Comparison of ENCODE assay signal across 1 cellular context in the genomic region with DNA sequence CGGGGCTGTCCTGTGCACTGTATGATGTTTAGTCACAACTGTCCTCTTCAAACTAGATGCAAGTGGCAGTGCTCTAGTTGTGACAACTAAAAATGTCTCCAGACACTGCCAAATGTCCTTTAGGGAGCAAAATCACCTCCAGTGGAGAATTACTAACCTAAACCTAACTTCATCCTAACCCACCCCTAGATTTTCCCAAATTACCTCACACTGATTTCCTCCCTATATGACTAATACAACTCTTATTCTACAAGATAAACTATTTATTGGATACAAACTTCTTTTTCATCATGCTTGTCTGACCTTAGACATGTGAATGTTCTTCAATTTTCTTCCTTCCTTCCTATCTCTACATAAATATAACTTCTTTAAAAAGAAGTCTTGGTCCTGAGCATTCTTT.
TF ChIP-seq lines count a peak whose summit lies in the region.

No MANE protein-coding gene starts in this region.

TF ChIP-seq in IMR-90, 13 proteins besides CTCF, POLR2A, EP300 and RAD21:
- TF ChIP-seq, protein P1, sequence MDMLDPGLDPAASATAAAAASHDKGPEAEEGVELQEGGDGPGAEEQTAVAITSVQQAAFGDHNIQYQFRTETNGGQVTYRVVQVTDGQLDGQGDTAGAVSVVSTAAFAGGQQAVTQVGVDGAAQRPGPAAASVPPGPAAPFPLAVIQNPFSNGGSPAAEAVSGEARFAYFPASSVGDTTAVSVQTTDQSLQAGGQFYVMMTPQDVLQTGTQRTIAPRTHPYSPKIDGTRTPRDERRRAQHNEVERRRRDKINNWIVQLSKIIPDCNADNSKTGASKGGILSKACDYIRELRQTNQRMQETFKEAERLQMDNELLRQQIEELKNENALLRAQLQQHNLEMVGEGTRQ (IDR thresholded peaks at IDR 0.05; ENCODE audit: low read depth, low read length) = no peak
- TF ChIP-seq SMC3 (IDR thresholded peaks at IDR 0.05; ENCODE audit: low read depth, low read length) = no peak
- TF ChIP-seq MXI1 (IDR thresholded peaks at IDR 0.05; ENCODE audit: borderline replicate concordance, low read depth, low read length) = no peak
- no peak for TF ChIP-seq RFX5 (IDR thresholded peaks at IDR 0.05; ENCODE audit: low read depth, low read length)
- TF ChIP-seq MAFK (IDR thresholded peaks at IDR 0.05; ENCODE audit: low read depth, low read length) = no peak
- no peak for TF ChIP-seq NFE2L2 (IDR thresholded peaks at IDR 0.05; ENCODE audit: low read depth, low read length)
- no peak for TF ChIP-seq RCOR1 (IDR thresholded peaks at IDR 0.05; ENCODE audit: insufficient replicate concordance, low read length)
- TF ChIP-seq, protein P2, sequence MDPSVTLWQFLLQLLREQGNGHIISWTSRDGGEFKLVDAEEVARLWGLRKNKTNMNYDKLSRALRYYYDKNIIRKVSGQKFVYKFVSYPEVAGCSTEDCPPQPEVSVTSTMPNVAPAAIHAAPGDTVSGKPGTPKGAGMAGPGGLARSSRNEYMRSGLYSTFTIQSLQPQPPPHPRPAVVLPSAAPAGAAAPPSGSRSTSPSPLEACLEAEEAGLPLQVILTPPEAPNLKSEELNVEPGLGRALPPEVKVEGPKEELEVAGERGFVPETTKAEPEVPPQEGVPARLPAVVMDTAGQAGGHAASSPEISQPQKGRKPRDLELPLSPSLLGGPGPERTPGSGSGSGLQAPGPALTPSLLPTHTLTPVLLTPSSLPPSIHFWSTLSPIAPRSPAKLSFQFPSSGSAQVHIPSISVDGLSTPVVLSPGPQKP (IDR thresholded peaks at IDR 0.05; ENCODE audit: borderline replicate concordance, low read depth, low read length) = no peak
- no peak for TF ChIP-seq MAZ (IDR thresholded peaks at IDR 0.05; ENCODE audit: borderline replicate concordance, low read depth, low read length)
- TF ChIP-seq CHD1 (IDR thresholded peaks at IDR 0.05; ENCODE audit: low read depth, low read length) = no peak
- no peak for TF ChIP-seq CEBPB (IDR thresholded peaks at IDR 0.05; ENCODE audit: low read depth, low read length)
- no peak for TF ChIP-seq FOS (IDR thresholded peaks at IDR 0.05; ENCODE audit: low read depth, low read length)
- no peak for TF ChIP-seq BHLHE40 (IDR thresholded peaks at IDR 0.05; ENCODE audit: low read depth, low read length)
